In genomic region chr9:77598510-77598909, GRCh38 we compare ENCODE assay signal across 13 cellular contexts. TPM values are rescaled to one million over a fixed set of nuclear protein-coding genes. Genes with fewer than 3 reads are reported as not detected.
A peak's percentile ranks its signal among the peaks of the same experiment; 100 is the strongest.
DNase-seq lines count a peak whose midpoint lies in the region; ATAC-seq and TF ChIP-seq lines count a peak whose summit lies in the region.
"Had no signal": no experiment of that assay in that cellular context is flagged by ENCODE, and none has a peak within 500 bp of the region (broad histone marks: within the 10 kb centered on the region; RNA-seq: fewer than 3 reads in every experiment).

No MANE protein-coding gene starts in this region.

- intact Hi-C loops in Right ventricle myocardium superior (cut with DNase I), result no loop called here

- no peak overlapping the region for H3K4me3 ChIP-seq in right atrium auricular region

- H3K27ac ChIP-seq in right atrium auricular region, result peak overlapping the region in 1 of 2 donors; percentile 33
- H3K27ac ChIP-seq: foreskin keratinocyte had no signal

- H3K27me3 ChIP-seq in right atrium auricular region, result no peaks in the 10 kb centered on the region
- H3K27me3 ChIP-seq: foreskin keratinocyte had no signal

- DNase-seq in Right ventricle myocardium superior (no peak), right atrium auricular region (ENCODE audit: low spot score) (no peak), astrocyte of the hippocampus (ENCODE audit: low read depth, low spot score) (peak; percentile 49), left lobe of liver (ENCODE audit: low spot score) (no peak), activated T-cell treated with anti-CD3 and anti-CD28 coated beads for 4 hours (no peak)
- no peak for DNase-seq in activated CD8-positive, alpha-beta memory T cell treated with anti-CD3 and anti-CD28 coated beads, Interleukin-2, amount 50 U/mL, for 48 hours
- DNase-seq: activated effector memory CD4-positive, alpha-beta T cell treated with anti-CD3 and anti-CD28 coated beads, Interleukin-2, amount 50 U/mL, for 16 hours; NCI-H526 had no signal

- no peak for TF ChIP-seq CTCF in right atrium auricular region (IDR thresholded peaks at IDR 0.05)

- no peaks in the 10 kb centered on the region for H3K9me3 ChIP-seq in right atrium auricular region

- H3K36me3 ChIP-seq in right atrium auricular region, result no peaks in the 10 kb centered on the region

- peak; percentile 83 for ATAC-seq in Right ventricle myocardium superior (ENCODE audit: poor library complexity)
- peak; percentile 67 for ATAC-seq in left lobe of liver
- ATAC-seq in HG02678 (IDR thresholded peaks at IDR 0.05; ENCODE audit: unreplicated experiment), result no peak
- no peak for ATAC-seq in activated CD4-positive, CD25-positive, alpha-beta regulatory T cell treated with anti-CD3 and anti-CD28 coated beads, Interleukin-2, amount 50 U/mL, for 24 hours
- ATAC-seq: foreskin keratinocyte had no signal

- peaks cover 0 to 41% of the 10 kb centered on the region in 2 donors for H3K4me1 ChIP-seq in right atrium auricular region
- H3K4me1 ChIP-seq: foreskin keratinocyte had no signal

RNA-seq across cellular contexts. Expression of gene GNA14, which starts 49.6 kb away (rescaled TPM):
- 1.9 TPM for total RNA-seq in Right ventricle myocardium superior
- total RNA-seq in right atrium auricular region, result 1 to 10 TPM; 2.2 to 4.3 TPM
- total RNA-seq in left lobe of liver, result 2.5 TPM
- total RNA-seq: B cell, foreskin keratinocyte, neural crest cell had no signal

Comparison
In these comparisons a context has a peak if more than half of its experiments do, and no peak if none do; other contexts are left out.
1. ATAC-seq: peak in Right ventricle myocardium superior (single experiment) and left lobe of liver (single experiment); none in HG02678 (single experiment) and activated CD4-positive, CD25-positive, alpha-beta regulatory T cell treated with anti-CD3 and anti-CD28 coated beads, Interleukin-2, amount 50 U/mL, for 24 hours (0 of 2).